In genomic region chr5:132423443-132423898, GRCh38 we compare ENCODE assay signal across 11 cellular contexts. TPM values are rescaled to one million over a fixed set of nuclear protein-coding genes. Genes with fewer than 3 reads are reported as not detected.
DNase-seq lines count a peak whose midpoint lies in the region; ATAC-seq and TF ChIP-seq lines count a peak whose summit lies in the region.
"Had no signal": no experiment of that assay in that cellular context is flagged by ENCODE, and none has a peak within 500 bp of the region (broad histone marks: within the 10 kb centered on the region; RNA-seq: fewer than 3 reads in every experiment).

No MANE protein-coding gene starts in this region.

- DNase-seq in right atrium auricular region (ENCODE audit: low spot score) (peak; percentile 51), Right ventricle myocardium superior (no peak), mesendoderm (no peak), medulla oblongata (ENCODE audit: extremely low spot score) (no peak), foreskin keratinocyte (no peak), NCI-H1092 (lab: John Stamatoyannopoulos, UW) (no peak)
- no peak for DNase-seq in activated naive CD8-positive, alpha-beta T cell treated with anti-CD3 and anti-CD28 coated beads, Interleukin-2, amount 10 ng/mL, durations not matched to agents 7 days and 5 days
- DNase-seq: activated effector memory CD4-positive, alpha-beta T cell treated with Interleukin-2 at 50 U/mL for 16 hours; NCI-H69 had no signal

- H3K9me3 Mint-ChIP-seq in activated naive CD8-positive, alpha-beta T cell treated with anti-CD3 and anti-CD28 coated beads, Interleukin-2, amount 10 ng/mL, durations not matched to agents 7 days and 5 days, result no peaks in the 10 kb centered on the region

- peak overlapping the region; percentile 12 to 40 for H3K27ac ChIP-seq in right atrium auricular region
- no peak overlapping the region for H3K27ac ChIP-seq in mesendoderm (ENCODE audit: low read depth, low read length)
- H3K27ac ChIP-seq in foreskin keratinocyte, result no peak overlapping the region

- ATAC-seq in Right ventricle myocardium superior (ENCODE audit: poor library complexity) (no peak), foreskin keratinocyte (no peak), GM21786 (IDR thresholded peaks at IDR 0.05; ENCODE audit: unreplicated experiment) (no peak)
- no peak for ATAC-seq in activated naive CD8-positive, alpha-beta T cell treated with anti-CD3 and anti-CD28 coated beads, Interleukin-2, amount 10 ng/mL, durations not matched to agents 7 days and 5 days (ENCODE audit: low read depth)

- no peak overlapping the region for H3K23ac ChIP-seq in mesendoderm (ENCODE audit: low read length)

- H3K4ac ChIP-seq in mesendoderm (ENCODE audit: low read depth, low read length), result no peak overlapping the region

- peak overlapping the region; percentile 84 for H3K27ac Mint-ChIP-seq in activated naive CD8-positive, alpha-beta T cell treated with anti-CD3 and anti-CD28 coated beads, Interleukin-2, amount 10 ng/mL, durations not matched to agents 7 days and 5 days

- H3K79me2 ChIP-seq in mesendoderm (ENCODE audit: control insufficient read depth, insufficient read depth, low read length), result no peaks in the 10 kb centered on the region

- no peak overlapping the region for H2BK15ac ChIP-seq in mesendoderm (replicated peaks; ENCODE audit: low read depth)

- WGBS in mesendoderm (ENCODE audit: extremely low coverage, insufficient coverage, low lambda C conversion rate), result no CpG with 5 or more reads among the region's 3 CpGs

- H4K5ac ChIP-seq in mesendoderm (ENCODE audit: low read length), result no peak overlapping the region

- POLR2A ChIA-PET in activated naive CD8-positive, alpha-beta T cell treated with anti-CD3 and anti-CD28 coated beads, Interleukin-2, amount 10 ng/mL, durations not matched to agents 7 days and 5 days (lab: Charles Lee), result interaction anchor here (0.7 to 8.0 kb wide), 10 partner anchors 8 to 72 kb away, joined by 3 to 211 read pairs (median 40); partner anchors contain the start of gene IRF1

- no peak overlapping the region for H3K9ac ChIP-seq in mesendoderm (ENCODE audit: low read length)

- no peak overlapping the region for H3K18ac ChIP-seq in mesendoderm (ENCODE audit: low read length)

- H3K27me3 Mint-ChIP-seq in activated naive CD8-positive, alpha-beta T cell treated with anti-CD3 and anti-CD28 coated beads, Interleukin-2, amount 10 ng/mL, durations not matched to agents 7 days and 5 days, result no peaks in the 10 kb centered on the region

- H3K56ac ChIP-seq in mesendoderm (ENCODE audit: low read length), result peak overlapping the region; percentile 29

- no peak for TF ChIP-seq CTCF in right atrium auricular region (IDR thresholded peaks at IDR 0.05)
- no peak for TF ChIP-seq CTCF in foreskin keratinocyte (conservative IDR thresholded peaks at IDR 0.05)

- H3K9me3 ChIP-seq in right atrium auricular region, result no peaks in the 10 kb centered on the region

- H2AK5ac ChIP-seq in mesendoderm (ENCODE audit: low read length), result no peak overlapping the region

- peaks cover 88% of the 10 kb centered on the region for H3K4me1 Mint-ChIP-seq in activated naive CD8-positive, alpha-beta T cell treated with anti-CD3 and anti-CD28 coated beads, Interleukin-2, amount 10 ng/mL, durations not matched to agents 7 days and 5 days

- intact Hi-C loops in Right ventricle myocardium superior (cut with DNase I), result no loop called here

- H3K4me2 ChIP-seq in mesendoderm (ENCODE audit: low read length), result no peak overlapping the region
- H3K4me2 ChIP-seq: smooth muscle cell had no signal

- no peak overlapping the region for H2BK5ac ChIP-seq in mesendoderm (ENCODE audit: low read length)

- H3K27me3 ChIP-seq in right atrium auricular region, result no peaks in the 10 kb centered on the region
- no peaks in the 10 kb centered on the region for H3K27me3 ChIP-seq in mesendoderm (ENCODE audit: insufficient read depth, low read length, poor library complexity)
- H3K27me3 ChIP-seq in foreskin keratinocyte, result no peaks in the 10 kb centered on the region

- no peaks in the 10 kb centered on the region for H3K79me1 ChIP-seq in mesendoderm (ENCODE audit: low read length)

- no peak overlapping the region for H4K8ac ChIP-seq in mesendoderm (ENCODE audit: low read depth, low read length)

- H3K4me3 ChIP-seq in right atrium auricular region (no peak overlapping the region), mesendoderm (ENCODE audit: low read length) (no peak overlapping the region)
- H3K4me3 ChIP-seq: smooth muscle cell had no signal

- H3K36me3 Mint-ChIP-seq in activated naive CD8-positive, alpha-beta T cell treated with anti-CD3 and anti-CD28 coated beads, Interleukin-2, amount 10 ng/mL, durations not matched to agents 7 days and 5 days, result peaks cover 38% of the 10 kb centered on the region

- peaks cover 13% of the 10 kb centered on the region for H3K36me3 ChIP-seq in right atrium auricular region
- H3K36me3 ChIP-seq in mesendoderm (ENCODE audit: control insufficient read depth, insufficient read depth, low read length), result no peaks in the 10 kb centered on the region

- peak overlapping the region; percentile 60 for H3K4me3 Mint-ChIP-seq in activated naive CD8-positive, alpha-beta T cell treated with anti-CD3 and anti-CD28 coated beads, Interleukin-2, amount 10 ng/mL, durations not matched to agents 7 days and 5 days

- H3K4me1 ChIP-seq in right atrium auricular region (peaks cover 0 to 95% of the 10 kb centered on the region in 2 donors), mesendoderm (ENCODE audit: control insufficient read depth, low read depth, low read length) (peaks cover 14% of the 10 kb centered on the region), foreskin keratinocyte (peaks cover 63% of the 10 kb centered on the region)

- H2BK120ac ChIP-seq in mesendoderm (ENCODE audit: low read depth, low read length), result no peak overlapping the region

RNA-seq across cellular contexts. Expression of gene SLC22A5, which starts 54.0 kb away (rescaled TPM):
- total RNA-seq in right atrium auricular region, result 10 to 100 TPM in 1 of 2 donors, 1 to 10 TPM in 1; 8.6 to 17.6 TPM
- 22.7 TPM for total RNA-seq in Right ventricle myocardium superior
- total RNA-seq in activated naive CD8-positive, alpha-beta T cell treated with anti-CD3 and anti-CD28 coated beads, Interleukin-2, amount 10 ng/mL, durations not matched to agents 7 days and 5 days, result 1 to 10 TPM; 5.1 to 6.0 TPM
- polyA plus RNA-seq in mesendoderm (2013, experiment 1 of 2), result 1.1 TPM
- 0.88 TPM for polyA plus RNA-seq in mesendoderm (2013, experiment 2 of 2)
- total RNA-seq in foreskin keratinocyte, result 11.7 and 14.7 TPM in 2 replicates
- 5.6 and 7.1 TPM in 2 replicates for polyA plus RNA-seq in foreskin keratinocyte

Comparison
In these comparisons a context has a peak if more than half of its experiments do, and no peak if none do; other contexts are left out.
1. H3K27ac ChIP-seq: peak in right atrium auricular region (2 of 2); none in mesendoderm (single experiment) and foreskin keratinocyte (single experiment).